Comparison of ENCODE assay signal across 8 cellular contexts in genomic region chr9:36485647-36486453, GRCh38.
A peak's percentile ranks its signal among the peaks of the same experiment; 100 is the strongest.
DNase-seq lines count a peak whose midpoint lies in the region; ATAC-seq and TF ChIP-seq lines count a peak whose summit lies in the region.

No MANE protein-coding gene starts in this region.

- 12 to 15% methylated on average over 13 of the region's 13 CpGs for WGBS in body of pancreas, 2 donors
- WGBS in upper lobe of left lung, 2 donors: 12 to 13% methylated on average over 13 of the region's 13 CpGs

- intact Hi-C loops in body of pancreas (cut with DNase I) (no loop called here), lower lobe of right lung (cut with DNase I) (no loop called here)

- CTCF ChIA-PET in CD8-positive, alpha-beta memory T cell (lab: Charles Lee): interaction anchor here (0.9 to 4.2 kb wide), 8 partner anchors 12 to 78 kb away, joined by 3 to 22 read pairs (median 4); no protein-coding TSS in a partner anchor

- peaks cover 63 to 74% (median 71%) of the 10 kb centered on the region in 3 donors for H3K4me1 Mint-ChIP-seq in CD8-positive, alpha-beta memory T cell
- H3K4me1 Mint-ChIP-seq in IgD-negative memory B cell: peaks cover 38 to 52% (median 46%) of the 10 kb centered on the region in 3 donors

- POLR2A ChIA-PET in CD8-positive, alpha-beta memory T cell (lab: Charles Lee): interaction anchor here (0.7 to 3.6 kb wide), 4 partner anchors 14 to 228 kb away, joined by 3 to 24 read pairs (median 7); no protein-coding TSS in a partner anchor

- TF ChIP-seq CTCF in body of pancreas (IDR thresholded peaks at IDR 0.05) (no peak), lower lobe of right lung (IDR thresholded peaks at IDR 0.05) (no peak), upper lobe of left lung (IDR thresholded peaks at IDR 0.05) (no peak)

- H3K27ac ChIP-seq in CD8-positive, alpha-beta memory T cell (ENCODE audit: low read depth, low read length): peak overlapping the region; percentile 70
- peak overlapping the region; percentile 83 to 88 (median 85) for H3K27ac ChIP-seq in body of pancreas
- H3K27ac ChIP-seq in lower lobe of right lung: peak overlapping the region; percentile 88
- peak overlapping the region; percentile 79 to 95 (median 89) for H3K27ac ChIP-seq in upper lobe of left lung

- peaks cover 0 to 6% of the 10 kb centered on the region in 2 donors for H3K27me3 Mint-ChIP-seq in CD8-positive, alpha-beta memory T cell
- no peaks in the 10 kb centered on the region for H3K27me3 Mint-ChIP-seq in IgD-negative memory B cell

- H3K36me3 ChIP-seq in CD8-positive, alpha-beta memory T cell (ENCODE audit: insufficient read depth, low read length): no peaks in the 10 kb centered on the region
- H3K36me3 ChIP-seq in body of pancreas (replicated peaks in 1 of 2; ENCODE audit: insufficient read depth in 1 of 2, low read depth in 2 of 2): no peaks in the 10 kb centered on the region
- H3K36me3 ChIP-seq in lower lobe of right lung: no peaks in the 10 kb centered on the region
- no peaks in the 10 kb centered on the region for H3K36me3 ChIP-seq in upper lobe of left lung

- no peak for ATAC-seq in body of pancreas
- no peak for ATAC-seq in lower lobe of right lung
- ATAC-seq in upper lobe of left lung (ENCODE audit: low FRiP score in 2 of 2): no peak
- no peak for ATAC-seq in esophagus mucosa

- peak in 1 of 5 donors; percentile 31 for DNase-seq in CD8-positive, alpha-beta memory T cell
- DNase-seq in body of pancreas (peak; percentile 13 to 33 (median 16)), lower lobe of right lung (no peak), upper lobe of left lung (peak in 1 of 2 donors; percentile 32), AML-193 (lab: John Stamatoyannopoulos, UW) (no peak), ecto neural progenitor cell (ENCODE audit: low spot score) (no peak)

- TF ChIP-seq POLR2A in body of pancreas (IDR thresholded peaks at IDR 0.05) (no peak), upper lobe of left lung (IDR thresholded peaks at IDR 0.05) (peak in 1 of 4 donors; percentile 21)

- H3K9me3 Mint-ChIP-seq in CD8-positive, alpha-beta memory T cell: no peaks in the 10 kb centered on the region
- H3K9me3 Mint-ChIP-seq in IgD-negative memory B cell: no peaks in the 10 kb centered on the region

- H3K27ac Mint-ChIP-seq in CD8-positive, alpha-beta memory T cell: peak overlapping the region; percentile 67 to 99 (median 92)
- H3K27ac Mint-ChIP-seq in IgD-negative memory B cell: peak overlapping the region; percentile 39 to 93 (median 56)

- H3K36me3 Mint-ChIP-seq in CD8-positive, alpha-beta memory T cell: peaks cover 0 to 11% (median 0%) of the 10 kb centered on the region in 3 donors
- no peaks in the 10 kb centered on the region for H3K36me3 Mint-ChIP-seq in IgD-negative memory B cell

- H3K4me1 ChIP-seq in CD8-positive, alpha-beta memory T cell (ENCODE audit: insufficient read depth, low read length): peaks cover 44% of the 10 kb centered on the region
- peaks cover 21% of the 10 kb centered on the region for H3K4me1 ChIP-seq in body of pancreas
- H3K4me1 ChIP-seq in lower lobe of right lung: peaks cover 39% of the 10 kb centered on the region
- H3K4me1 ChIP-seq in upper lobe of left lung: peaks cover 23 to 38% (median 31%) of the 10 kb centered on the region in 4 donors

- peak overlapping the region; percentile 76 to 95 (median 90) for H3K4me3 Mint-ChIP-seq in CD8-positive, alpha-beta memory T cell
- H3K4me3 Mint-ChIP-seq in IgD-negative memory B cell: peak overlapping the region; percentile 90 to 96 (median 92)

- no peak for TF ChIP-seq EP300 in upper lobe of left lung (IDR thresholded peaks at IDR 0.05)

- H3K9me3 ChIP-seq in CD8-positive, alpha-beta memory T cell (ENCODE audit: low read length): no peaks in the 10 kb centered on the region
- H3K9me3 ChIP-seq in body of pancreas: no peaks in the 10 kb centered on the region
- H3K9me3 ChIP-seq in lower lobe of right lung: no peaks in the 10 kb centered on the region
- H3K9me3 ChIP-seq in upper lobe of left lung: no peaks in the 10 kb centered on the region

- peak overlapping the region; percentile 57 for H3K4me3 ChIP-seq in CD8-positive, alpha-beta memory T cell (ENCODE audit: low read length)
- H3K4me3 ChIP-seq in body of pancreas (peak overlapping the region in 1 of 2 donors; percentile 97), lower lobe of right lung (peak overlapping the region; percentile 79), upper lobe of left lung (peak overlapping the region; percentile 92 to 97 (median 94))

- no peaks in the 10 kb centered on the region for H3K27me3 ChIP-seq in CD8-positive, alpha-beta memory T cell (ENCODE audit: insufficient read depth, low read length, poor library complexity, severe bottlenecking)
- no peaks in the 10 kb centered on the region for H3K27me3 ChIP-seq in body of pancreas
- no peaks in the 10 kb centered on the region for H3K27me3 ChIP-seq in lower lobe of right lung (ENCODE audit: low read depth)
- H3K27me3 ChIP-seq in upper lobe of left lung: no peaks in the 10 kb centered on the region

Comparison
In these comparisons a context has a peak if more than half of its experiments do, and no peak if none do; other contexts are left out.
1. DNase-seq: peak in body of pancreas (4 of 4); none in lower lobe of right lung (single experiment), AML-193 (0 of 2) and ecto neural progenitor cell (single experiment).
2. Peak in every context shown above with its lines, with median percentiles within 50 percentile points of each other: H3K27ac ChIP-seq.